Comparison of ENCODE assay signal across 12 cellular contexts in genomic region chr3:100106094-100106493, GRCh38. TPM values are rescaled to one million over a fixed set of nuclear protein-coding genes. Genes with fewer than 3 reads are reported as not detected.
DNase-seq lines count a peak whose midpoint lies in the region; ATAC-seq and TF ChIP-seq lines count a peak whose summit lies in the region.
"Had no signal": no experiment of that assay in that cellular context is flagged by ENCODE, and none has a peak within 500 bp of the region (broad histone marks: within the 10 kb centered on the region; RNA-seq: fewer than 3 reads in every experiment).

No MANE protein-coding gene starts in this region.

- no peaks in the 10 kb centered on the region for H3K9me3 ChIP-seq in CD8-positive, alpha-beta T cell (ENCODE audit: low read length)
- H3K9me3 ChIP-seq: heart right ventricle had no signal

- no peaks in the 10 kb centered on the region for H3K36me3 ChIP-seq in CD8-positive, alpha-beta T cell (ENCODE audit: insufficient read depth, low read length)
- H3K36me3 ChIP-seq: heart right ventricle had no signal

- H3K9me3 Mint-ChIP-seq in memory B cell: peaks cover 1% of the 10 kb centered on the region
- peaks cover 2% of the 10 kb centered on the region for H3K9me3 Mint-ChIP-seq in CD8-positive, alpha-beta T cell

- DNase-seq in D341Med (ENCODE audit: low spot score) (peak; percentile 46), HL-60 (ENCODE audit: low read depth in 1 of 2, low spot score in 1 of 2) (no peak), memory B cell (ENCODE audit: low spot score in 2 of 2) (no peak), HuH-7.5 (ENCODE audit: low spot score) (no peak)
- no peak for DNase-seq in CD8-positive, alpha-beta T cell
- no peak for DNase-seq in effector CD4-positive, alpha-beta T cell
- DNase-seq: activated gamma-delta T cell, dorsolateral prefrontal cortex, heart right ventricle had no signal

- peaks cover 5% of the 10 kb centered on the region for H3K36me3 Mint-ChIP-seq in memory B cell
- H3K36me3 Mint-ChIP-seq in CD8-positive, alpha-beta T cell: peaks cover 4% of the 10 kb centered on the region

- H3K27ac ChIP-seq in HL-60 (replicated peaks) (peak overlapping the region; percentile 74), VCaP (peak overlapping the region; percentile 62; the same call in 1 of the 2 replicates)
- no peak overlapping the region for H3K27ac ChIP-seq in CD8-positive, alpha-beta T cell (ENCODE audit: low read depth, low read length)
- H3K27ac ChIP-seq: dorsolateral prefrontal cortex had no signal

- no peaks in the 10 kb centered on the region for H3K27me3 ChIP-seq in HL-60 (ENCODE audit: insufficient read depth, poor library complexity, severe bottlenecking)
- H3K27me3 ChIP-seq in CD8-positive, alpha-beta T cell (ENCODE audit: insufficient read depth, low read length): no peaks in the 10 kb centered on the region
- H3K27me3 ChIP-seq: dorsolateral prefrontal cortex, heart right ventricle had no signal

- H3K27ac Mint-ChIP-seq in memory B cell: peak overlapping the region; percentile 45
- no peak overlapping the region for H3K27ac Mint-ChIP-seq in CD8-positive, alpha-beta T cell

- ATAC-seq in memory B cell (ENCODE audit: low read depth): no peak
- no peak for ATAC-seq in CD8-positive, alpha-beta T cell
- no peak for ATAC-seq in HG02759 (IDR thresholded peaks at IDR 0.05; ENCODE audit: unreplicated experiment)

- H3K4me3 ChIP-seq in HL-60 (replicated peaks; ENCODE audit: insufficient read depth, low read length): no peak overlapping the region
- H3K4me3 ChIP-seq in CD8-positive, alpha-beta T cell (ENCODE audit: low read depth, low read length): no peak overlapping the region
- H3K4me3 ChIP-seq: dorsolateral prefrontal cortex, heart right ventricle, skin epidermis had no signal

- CTCF ChIA-PET in CD8-positive, alpha-beta T cell (lab: Charles Lee): interaction anchor here (1.1 to 1.4 kb wide), 2 partner anchors 33 to 37 kb away, joined by 3 to 4 read pairs; no protein-coding TSS in a partner anchor

- TF ChIP-seq CTCF in HL-60 (IDR thresholded peaks at IDR 0.05; ENCODE audit: insufficient read depth, low read length) (no peak), VCaP (conservative IDR thresholded peaks at IDR 0.05) (no peak)
- TF ChIP-seq CTCF in CD8-positive, alpha-beta T cell (IDR thresholded peaks at IDR 0.05): no peak

- POLR2A ChIA-PET in CD8-positive, alpha-beta T cell (lab: Charles Lee): no interaction called here

- H3K4me1 Mint-ChIP-seq in memory B cell: peaks cover 30% of the 10 kb centered on the region
- no peaks in the 10 kb centered on the region for H3K4me1 Mint-ChIP-seq in CD8-positive, alpha-beta T cell (ENCODE audit: low read depth)

- intact Hi-C loops in CD8-positive, alpha-beta T cell (cut with DNase I, micrococcal nuclease): no loop called here

- H3K4me3 Mint-ChIP-seq in memory B cell: no peak overlapping the region
- no peak overlapping the region for H3K4me3 Mint-ChIP-seq in CD8-positive, alpha-beta T cell

- H3K27me3 Mint-ChIP-seq in memory B cell: no peaks in the 10 kb centered on the region
- no peaks in the 10 kb centered on the region for H3K27me3 Mint-ChIP-seq in CD8-positive, alpha-beta T cell (ENCODE audit: low read depth)

- H3K4me1 ChIP-seq in CD8-positive, alpha-beta T cell (ENCODE audit: insufficient read depth, low read length): no peaks in the 10 kb centered on the region

RNA-seq across cellular contexts. Expression of gene FILIP1L, which starts 8.2 kb away (rescaled TPM):
- under 1 TPM; 0.11 to 0.14 TPM for total RNA-seq in CD8-positive, alpha-beta T cell
